17 cellular contexts compared by ENCODE assay signal in the genomic region with DNA sequence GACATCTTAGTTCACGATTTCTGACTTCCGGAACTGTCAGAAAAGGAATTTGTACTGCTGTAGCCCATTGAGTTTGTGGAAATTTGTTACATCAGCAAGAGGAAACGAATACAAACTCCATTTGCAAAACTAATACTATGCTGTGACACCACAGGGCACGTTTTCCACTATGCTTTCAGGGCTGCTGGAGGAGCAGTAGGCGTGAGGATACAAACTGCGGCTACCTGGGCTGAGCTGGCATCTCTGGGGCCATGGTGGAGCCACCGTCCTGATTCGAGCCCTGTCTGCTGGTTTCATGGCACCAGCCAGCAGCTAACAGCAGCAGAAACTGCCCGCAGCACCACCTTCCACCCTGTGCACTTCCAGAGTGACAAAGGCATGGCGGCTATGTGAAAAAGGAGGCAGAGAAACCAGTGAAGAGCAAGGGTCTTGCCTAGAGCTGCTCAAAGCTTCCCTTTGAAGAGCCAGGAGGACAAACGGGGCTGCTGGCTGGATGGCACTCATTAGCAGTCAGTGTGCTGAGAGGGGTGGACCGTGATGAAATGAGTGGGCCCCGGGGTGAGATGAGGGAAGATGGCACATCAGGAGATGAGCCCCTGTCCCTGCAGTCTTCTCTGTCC. TPM values are rescaled to one million over a fixed set of nuclear protein-coding genes. Genes with fewer than 3 reads are reported as not detected.
DNase-seq lines count a peak whose midpoint lies in the region; ATAC-seq, FAIRE-seq and TF ChIP-seq lines count a peak whose summit lies in the region.
"Had no signal": no experiment of that assay in that cellular context is flagged by ENCODE, and none has a peak within 500 bp of the region (broad histone marks: within the 10 kb centered on the region; RNA-seq: fewer than 3 reads in every experiment).

No MANE protein-coding gene starts in this region.

- H3K27ac Mint-ChIP-seq in GM23338: no peak overlapping the region
- H3K27ac Mint-ChIP-seq in H9: peak overlapping the region in 1 of 3 experiments; percentile 16; a peak in 1 of 7 replicates
- H3K27ac Mint-ChIP-seq: CD4-positive, alpha-beta memory T cell; HFFc6 had no signal

- H3K79me1 ChIP-seq in H9 (ENCODE audit: insufficient read depth, low read depth, low read length, poor library complexity, severe bottlenecking) (no peaks in the 10 kb centered on the region), H1 (ENCODE audit: low read depth, low read length) (no peaks in the 10 kb centered on the region)

- H3K9me3 Mint-ChIP-seq in GM23338 (no peaks in the 10 kb centered on the region), H9 (no peaks in the 10 kb centered on the region)

- H2AFZ ChIP-seq in GM23338 (peak overlapping the region; percentile 83; the same call in 1 of the 2 replicates), H9 (ENCODE audit: low read length) (no peak overlapping the region), H1 (ENCODE audit: low read length) (no peak overlapping the region), MM.1S (ENCODE audit: low read length) (no peak overlapping the region)

- TF ChIP-seq POLR2A in H1 (IDR thresholded peaks at IDR 0.05; ENCODE audit: control extremely low read depth in 1 of 2, low read depth in 2 of 2, low read length in 2 of 2): no peak

- H3K4ac ChIP-seq in H9 (ENCODE audit: low read depth, low read length) (no peak overlapping the region), H1 (replicated peaks; ENCODE audit: insufficient read length, low read depth, low read length) (no peak overlapping the region)

- no peak for TF ChIP-seq EP300 in H1 (IDR thresholded peaks at IDR 0.05; ENCODE audit: borderline replicate concordance in 1 of 2, low read depth in 2 of 2, low read length in 2 of 2)

- no peak overlapping the region for H2BK5ac ChIP-seq in H9 (ENCODE audit: insufficient read length, low read length)
- H2BK5ac ChIP-seq in H1 (ENCODE audit: low read depth, low read length): no peak overlapping the region; the same call in 1 of the 2 replicates

- H3K4me3 ChIP-seq in GM23338: no peak overlapping the region
- H3K4me3 ChIP-seq in H1 (ENCODE audit: extremely low read depth in 1 of 4, insufficient read depth in 2 of 4, low read depth in 3 of 4, low read length in 4 of 4): no peak overlapping the region
- no peak overlapping the region for H3K4me3 ChIP-seq in MM.1S (ENCODE audit: low read length)
- H3K4me3 ChIP-seq: HAP-1 had no signal

- H4K20me1 ChIP-seq in GM23338 (replicated peaks; ENCODE audit: insufficient read depth) (no peaks in the 10 kb centered on the region), H9 (ENCODE audit: control insufficient read depth, insufficient read depth, insufficient read length) (no peaks in the 10 kb centered on the region), H1 (replicated peaks in 1 of 2; ENCODE audit: control insufficient read depth in 1 of 2, insufficient read depth in 2 of 2, low read length in 2 of 2) (no peaks in the 10 kb centered on the region), MM.1S (ENCODE audit: insufficient read depth, low read length) (no peaks in the 10 kb centered on the region)

- no peak for DNase-seq in GM23338 (ENCODE audit: low spot score)
- no peak for DNase-seq in H9
- DNase-seq in H1 (ENCODE audit: low read depth in 1 of 2, low spot score in 2 of 2): no peak
- no peak for DNase-seq in MM.1S
- no peak for DNase-seq in anterior cingulate cortex (lab: John Stamatoyannopoulos, UW)
- DNase-seq in stimulated activated CD4-positive, alpha-beta T cell treated with anti-CD3 and anti-CD28 coated beads, Interleukin-2, amount 100 ng/mL, for 48 hours: no peak
- DNase-seq: C1 segment of cervical spinal cord; Calu3; CD4-positive, alpha-beta memory T cell; COR-L47; DMS53; DMS79 treated with DMSO at 0.1 percent for 48 hours; GF-D8; HFFc6 had no signal

- H3K4me1 ChIP-seq in GM23338 (ENCODE audit: insufficient read depth) (no peaks in the 10 kb centered on the region), H9 (ENCODE audit: insufficient read depth, low read length) (no peaks in the 10 kb centered on the region), H1 (replicated peaks in 1 of 4; ENCODE audit: control insufficient read depth in 3 of 4, insufficient read depth in 4 of 4, low read length in 3 of 4) (no peaks in the 10 kb centered on the region), MM.1S (ENCODE audit: low read length) (no peaks in the 10 kb centered on the region)

- H3K9me2 ChIP-seq in GM23338 (ENCODE audit: insufficient read depth): no peaks in the 10 kb centered on the region
- H3K9me2 ChIP-seq in MM.1S (replicated peaks; ENCODE audit: insufficient read depth, low read length): no peaks in the 10 kb centered on the region

- peaks cover 5% of the 10 kb centered on the region for H3K23me2 ChIP-seq in H9 (ENCODE audit: insufficient read length, low read depth, low read length, poor library complexity, severe bottlenecking)
- H3K23me2 ChIP-seq in H1 (ENCODE audit: low read depth, low read length): peaks cover 2% of the 10 kb centered on the region; the same call in 1 of the 2 replicates

- H3K18ac ChIP-seq in H9 (ENCODE audit: insufficient read length, low read depth, low read length) (no peak overlapping the region), H1 (ENCODE audit: extremely low read depth, low read length) (no peak overlapping the region)

- H2BK12ac ChIP-seq in H9 (ENCODE audit: insufficient read length, low read depth, low read length) (no peak overlapping the region), H1 (ENCODE audit: low read depth, low read length) (0 out of 2 replicates have a peak overlapping the region, but pooled peaks have one; percentile 60)

- H3K9ac ChIP-seq in H9 (ENCODE audit: extremely low read depth, insufficient read length, low read length): no peak overlapping the region
- no peak overlapping the region for H3K9ac ChIP-seq in H1 (replicated peaks in 1 of 4; ENCODE audit: extremely low read depth in 1 of 4, low read depth in 3 of 4, low read length in 3 of 4)
- H3K9ac ChIP-seq in MM.1S (ENCODE audit: low read length): no peak overlapping the region

- H2BK20ac ChIP-seq in H9 (ENCODE audit: low read depth, low read length, poor library complexity, severe bottlenecking) (no peak overlapping the region), H1 (ENCODE audit: low read length) (0 out of 2 replicates have a peak overlapping the region, but pooled peaks have one; percentile 34)

- H4K5ac ChIP-seq in H9 (ENCODE audit: insufficient read length, low read depth, low read length) (no peak overlapping the region), H1 (ENCODE audit: insufficient read length, low read depth, low read length) (no peak overlapping the region)

- H2AK5ac ChIP-seq in H9 (ENCODE audit: insufficient read length, low read length) (no peak overlapping the region), H1 (ENCODE audit: low read depth, low read length) (peak overlapping the region; percentile 53; the same call in 1 of the 2 replicates)

- H3K4me3 Mint-ChIP-seq in GM23338: no peak overlapping the region
- no peak overlapping the region for H3K4me3 Mint-ChIP-seq in H9
- H3K4me3 Mint-ChIP-seq: CD4-positive, alpha-beta memory T cell; HFFc6 had no signal

- H4K8ac ChIP-seq in H9 (replicated peaks; ENCODE audit: insufficient read length, low read depth, low read length) (no peak overlapping the region), H1 (ENCODE audit: extremely low read depth, insufficient read depth, low read length) (no peak overlapping the region)

- H3K23ac ChIP-seq in H9 (ENCODE audit: insufficient read length, low read depth, low read length): no peak overlapping the region
- H3K23ac ChIP-seq in H1 (ENCODE audit: insufficient read length): no peak overlapping the region

- H3K27me3 ChIP-seq in GM23338 (ENCODE audit: insufficient read depth): no peaks in the 10 kb centered on the region
- H3K27me3 ChIP-seq in H9 (ENCODE audit: insufficient read depth, low read length): no peaks in the 10 kb centered on the region
- H3K27me3 ChIP-seq in H1 (replicated peaks in 1 of 4; ENCODE audit: control insufficient read depth in 3 of 4, extremely low read depth in 1 of 4, insufficient read depth in 3 of 4, low read length in 3 of 4): no peaks in the 10 kb centered on the region; a peak in 2 of 7 replicates
- H3K27me3 ChIP-seq in MM.1S (replicated peaks; ENCODE audit: insufficient read depth, low read length): peaks cover 97% of the 10 kb centered on the region

- H3K14ac ChIP-seq in H9 (ENCODE audit: insufficient read depth, low read length) (peak overlapping the region; percentile 14; the same call in 1 of the 2 replicates), H1 (ENCODE audit: insufficient read length) (no peak overlapping the region)

- peak; percentile 42; the same call in 1 of the 3 replicates for ATAC-seq in GM23338

- no peak for TF ChIP-seq RAD21 in H1 (IDR thresholded peaks at IDR 0.05 in 1 of 2, conservative IDR thresholded peaks at IDR 0.05 in 1 of 2; ENCODE audit: low read depth in 2 of 2, low read length in 2 of 2)

- H3K9me3 ChIP-seq in H9 (ENCODE audit: control insufficient read depth, low read depth, low read length) (no peaks in the 10 kb centered on the region), H1 (ENCODE audit: insufficient read depth in 2 of 2, low read depth in 1 of 2, low read length in 1 of 2) (no peaks in the 10 kb centered on the region), MM.1S (replicated peaks; ENCODE audit: insufficient read depth, low read length) (no peaks in the 10 kb centered on the region)
- H3K9me3 ChIP-seq: HAP-1 had no signal

- H3K56ac ChIP-seq in H9 (ENCODE audit: insufficient read length, low read depth, low read length): no peak overlapping the region
- H3K56ac ChIP-seq in H1 (replicated peaks; ENCODE audit: insufficient read length, low read depth, low read length): no peak overlapping the region

- H2BK120ac ChIP-seq in H9 (ENCODE audit: low read depth, low read length, poor library complexity, severe bottlenecking) (no peak overlapping the region), H1 (replicated peaks; ENCODE audit: low read depth, low read length) (no peak overlapping the region)

- H3K36me3 Mint-ChIP-seq in GM23338 (ENCODE audit: low read depth): no peaks in the 10 kb centered on the region
- H3K36me3 Mint-ChIP-seq in H9 (ENCODE audit: insufficient read depth in 1 of 3, low read depth in 3 of 3): peaks cover 0 to 1% (median 0%) of the 10 kb centered on the region in 3 experiments; a peak in 1 of 7 replicates
- H3K36me3 Mint-ChIP-seq: CD4-positive, alpha-beta memory T cell had no signal

- H3K27me3 Mint-ChIP-seq in GM23338 (ENCODE audit: insufficient read depth, low read depth, poor library complexity): peaks cover 14% of the 10 kb centered on the region
- peaks cover 4% of the 10 kb centered on the region for H3K27me3 Mint-ChIP-seq in H9 (ENCODE audit: low read depth)

- no peak overlapping the region for H3T11ph ChIP-seq in H9 (ENCODE audit: low read length)

- H3F3A ChIP-seq in GM23338 (replicated peaks; ENCODE audit: low read depth) (no peaks in the 10 kb centered on the region), MM.1S (ENCODE audit: insufficient read depth, low read length) (no peaks in the 10 kb centered on the region)

- no peak overlapping the region for H2BK15ac ChIP-seq in H9 (ENCODE audit: low read depth, low read length)
- no peak overlapping the region for H2BK15ac ChIP-seq in H1 (ENCODE audit: low read length)

- H3K36me3 ChIP-seq in GM23338 (ENCODE audit: insufficient read depth): no peaks in the 10 kb centered on the region
- no peaks in the 10 kb centered on the region for H3K36me3 ChIP-seq in H1 (ENCODE audit: control insufficient read depth in 2 of 4, insufficient read depth in 4 of 4, low read length in 3 of 4)
- H3K36me3 ChIP-seq in MM.1S (replicated peaks; ENCODE audit: insufficient read depth, low read length): no peaks in the 10 kb centered on the region
- H3K36me3 ChIP-seq: HAP-1 had no signal

- H3K79me2 ChIP-seq in GM23338 (replicated peaks; ENCODE audit: insufficient read depth): no peaks in the 10 kb centered on the region
- H3K79me2 ChIP-seq in H9 (ENCODE audit: insufficient read depth, low read length): no peaks in the 10 kb centered on the region
- H3K79me2 ChIP-seq in H1 (ENCODE audit: control insufficient read depth in 1 of 2, insufficient read depth in 2 of 2, low read length in 2 of 2): no peaks in the 10 kb centered on the region
- no peaks in the 10 kb centered on the region for H3K79me2 ChIP-seq in MM.1S (ENCODE audit: low read length)

- no peak overlapping the region for H3K27ac ChIP-seq in GM23338 (ENCODE audit: low read depth)
- H3K27ac ChIP-seq in H9 (ENCODE audit: insufficient read length, low read depth, low read length): no peak overlapping the region
- no peak overlapping the region for H3K27ac ChIP-seq in H1 (ENCODE audit: low read depth, low read length)
- no peak overlapping the region for H3K27ac ChIP-seq in MM.1S (ENCODE audit: low read length)

- CTCF ChIA-PET in H1 (lab: Charles Lee; ENCODE audit: partially characterized antibody): interaction anchor here (0.8 to 0.9 kb wide), 2 partner anchors 11 to 63 kb away, joined by 3 read pairs; no protein-coding TSS in a partner anchor

- WGBS in H9 (ENCODE audit: extremely low coverage, insufficient read length, low lambda C conversion rate): no CpG with 5 or more reads among the region's 13 CpGs
- 89% methylated on average over 13 of the region's 13 CpGs; no CpG with 5 or more reads in 1 of the 2 experiments for WGBS in H1 (ENCODE audit: extremely low coverage in 1 of 2, insufficient coverage in 1 of 2, insufficient read length in 1 of 2, insufficient replicate concordance in 2 of 2, low coverage in 1 of 2, low lambda C conversion rate in 2 of 2, missing lambda C conversion rate in 1 of 2), 2 experiments

- H3K4me2 ChIP-seq in GM23338: no peak overlapping the region
- no peak overlapping the region for H3K4me2 ChIP-seq in H9 (ENCODE audit: insufficient read depth, insufficient read length, low read length)
- no peak overlapping the region for H3K4me2 ChIP-seq in H1 (ENCODE audit: insufficient read depth in 1 of 2, low read depth in 2 of 2, low read length in 2 of 2)
- H3K4me2 ChIP-seq in MM.1S (ENCODE audit: low read depth, low read length): no peak overlapping the region

- TF ChIP-seq CTCF in GM23338 (conservative IDR thresholded peaks at IDR 0.05; ENCODE audit: low read depth in 2 of 2) (no peak), H9 (conservative IDR thresholded peaks at IDR 0.05) (no peak), H1 (IDR thresholded peaks at IDR 0.05; ENCODE audit: control extremely low read depth in 1 of 3, insufficient read depth in 1 of 3, low read depth in 1 of 3, low read length in 3 of 3) (no peak), MM.1S (IDR thresholded peaks at IDR 0.05; ENCODE audit: low read length) (no peak)

- FAIRE-seq in H1 (lab: Jason Lieb, UNC): no peak
- FAIRE-seq: GM12891, GM18507 had no signal

- H4K91ac ChIP-seq in H9 (ENCODE audit: insufficient read length, low read depth, low read length) (no peak overlapping the region), H1 (replicated peaks; ENCODE audit: insufficient read length, low read length) (peak overlapping the region; percentile 85)

- POLR2A ChIA-PET in H1 (lab: Charles Lee; ENCODE audit: partially characterized antibody): interaction anchor here (1.9 kb wide), 1 partner anchor 27 kb away, joined by 7 read pairs; no protein-coding TSS in a partner anchor

- H3K4me1 Mint-ChIP-seq in GM23338 (peaks cover 12% of the 10 kb centered on the region), H9 (peaks cover 7 to 10% of the 10 kb centered on the region in 2 experiments)
- H3K4me1 Mint-ChIP-seq: CD4-positive, alpha-beta memory T cell had no signal

RNA-seq across cellular contexts. Expression of a gene that starts 58.9 kb away (rescaled TPM):
- total RNA-seq in GM23338 (2014; rRNA removed; shearing (Covaris generic)): 66.5 and 70.5 TPM in 2 replicates
- 27.7 and 31.2 TPM in 2 replicates for polyA plus RNA-seq in GM23338 (2016; fragmentation: Nextera tagmentation; extraction: Ambion mirVana)
- 81.4 and 87.8 TPM in 2 replicates for total RNA-seq in H9 (2021)
- total RNA-seq in H1 (2021; fragmentation: NEBNext Ultra II Directional; extraction: Animal tissue kit (Norgen Biotek cat#: 25700)): 61.6 and 64.4 TPM in 2 replicates
- polyA plus RNA-seq in H1 (2011; rRNA removed): 45.2 and 45.3 TPM in 2 replicates
- polyA plus RNA-seq in H1 (2011; cell fraction: cytosol; rRNA removed): 87.2 TPM
- polyA plus RNA-seq in H1 (2011; cell fraction: nucleus; rRNA removed): 65.1 TPM
- 67.7 to 88.0 TPM (median 78.0 TPM) in 4 replicates for polyA plus RNA-seq in H1 (2012, experiment 1 of 2)
- polyA plus RNA-seq in H1 (2012, experiment 2 of 2): 9.0 TPM
- 60.8 TPM for polyA plus RNA-seq in H1 (2013, experiment 1 of 2)
- polyA plus RNA-seq in H1 (2013, experiment 2 of 2): 50.5 TPM
- polyA minus RNA-seq in H1 (2011; rRNA and poly(A)+ RNA removed): 45.0 and 48.5 TPM in 2 replicates
- polyA minus RNA-seq in H1 (2011; cell fraction: cytosol; rRNA and poly(A)+ RNA removed): 32.7 TPM
- polyA minus RNA-seq in H1 (2011; cell fraction: nucleus; rRNA and poly(A)+ RNA removed): 46.7 TPM
